Comparison of ENCODE assay signal across 24 cellular contexts in the genomic region with DNA sequence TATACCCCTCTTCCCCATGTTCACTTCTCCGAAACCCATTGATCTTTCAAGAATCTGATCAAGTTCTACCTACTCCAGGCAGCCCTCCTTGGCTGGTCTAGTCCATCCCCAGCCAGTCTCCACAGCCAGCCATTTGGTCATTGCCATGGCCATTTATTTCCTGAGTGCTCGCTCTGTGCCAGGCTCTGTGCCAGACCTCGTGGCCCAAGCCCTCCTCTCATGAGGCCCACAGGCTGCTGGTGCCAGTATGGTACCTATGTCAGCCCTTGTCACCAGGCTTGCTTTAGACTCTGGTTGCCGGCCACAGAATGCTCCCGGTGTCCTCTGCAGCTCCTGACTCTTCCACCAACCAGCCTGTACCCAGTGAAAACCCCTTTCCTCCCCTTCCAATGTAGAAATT.
"Had no signal": no experiment of that assay in that cellular context is flagged by ENCODE, and none has a peak within 500 bp of the region (broad histone marks: within the 10 kb centered on the region; RNA-seq: fewer than 3 reads in every experiment).

No MANE protein-coding gene starts in this region.

- H3K4me2 ChIP-seq: KMS-11, SK-N-SH had no signal

- H3K4me3 ChIP-seq: Peyer's patch, SJCRH30 had no signal

- H3K9ac ChIP-seq: KMS-11, SK-N-SH had no signal

- H3K9me3 Mint-ChIP-seq: activated CD8-positive, alpha-beta T cell treated with anti-CD3 and anti-CD28 coated beads for 36 hours; activated T-cell treated with anti-CD3 and anti-CD28 coated beads, Interleukin-2, amount 50 U/mL, for 72 hours; activated T-helper 2 cell treated with anti-CD3 and anti-CD28 coated beads, Interferon-gamma antibody, Interleukin-2, Interleukin-4, amounts not matched to agents 10 μg/mL and 5 μg/mL and 100 μg/mL, durations not matched to agents 14 hours and 24 hours and 36 hours had no signal

- H3K27me3 ChIP-seq: Peyer's patch, SJCRH30 had no signal

- H3K27ac ChIP-seq: KMS-11, Peyer's patch, RWPE1, SJCRH30, WERI-Rb-1 had no signal

- H3K4me3 Mint-ChIP-seq: activated CD8-positive, alpha-beta T cell treated with anti-CD3 and anti-CD28 coated beads for 36 hours had no signal

- DNase-seq: activated CD4-positive, alpha-beta T cell treated with anti-CD3 and anti-CD28 coated beads for 4 hours; activated CD8-positive, alpha-beta memory T cell treated with anti-CD3 and anti-CD28 coated beads, Interleukin-2, amount 50 U/mL, for 4 hours; activated CD8-positive, alpha-beta T cell treated with anti-CD3 and anti-CD28 coated beads for 36 hours; activated naive CD4-positive, alpha-beta T cell treated with anti-CD3 and anti-CD28 coated beads, Interleukin-2, amount 50 U/mL, for 16 hours; activated T-cell treated with anti-CD3 and anti-CD28 coated beads, Interleukin-2, amount 50 U/mL, for 72 hours; amygdala; MV-4-11; NCI-H1092 treated with DMSO at 0.1 percent for 48 hours; NCI-H1417 treated with DMSO at 0.1 percent for 48 hours; NCI-H1694 treated with DMSO at 0.1 percent for 48 hours; NCI-H2029 treated with DMSO at 0.1 percent for 48 hours; NCI-H446 treated with DMSO at 0.1 percent for 48 hours; NCI-H524 treated with DMSO at 0.1 percent for 48 hours; NCI-H774; NK-92 treated with Interleukin-12 subunit alpha and Interleukin-12 subunit beta, amount 100 ng/mL, for 24 hours; Peyer's patch; Right ventricle myocardium superior; SJCRH30; T-helper 1 cell; WERI-Rb-1 had no signal

- H3K4me1 ChIP-seq: Peyer's patch, SJCRH30 had no signal

- H3K9me3 ChIP-seq: Peyer's patch, SJCRH30, SK-N-SH had no signal

- H3K27ac Mint-ChIP-seq: activated CD8-positive, alpha-beta T cell treated with anti-CD3 and anti-CD28 coated beads for 36 hours; activated T-cell treated with anti-CD3 and anti-CD28 coated beads, Interleukin-2, amount 50 U/mL, for 72 hours; activated T-helper 2 cell treated with anti-CD3 and anti-CD28 coated beads, Interferon-gamma antibody, Interleukin-2, Interleukin-4, amounts not matched to agents 10 μg/mL and 5 μg/mL and 100 μg/mL, durations not matched to agents 14 hours and 24 hours and 36 hours had no signal

- H3K36me3 ChIP-seq: Peyer's patch, SJCRH30, WERI-Rb-1 had no signal
